In the genomic region with DNA sequence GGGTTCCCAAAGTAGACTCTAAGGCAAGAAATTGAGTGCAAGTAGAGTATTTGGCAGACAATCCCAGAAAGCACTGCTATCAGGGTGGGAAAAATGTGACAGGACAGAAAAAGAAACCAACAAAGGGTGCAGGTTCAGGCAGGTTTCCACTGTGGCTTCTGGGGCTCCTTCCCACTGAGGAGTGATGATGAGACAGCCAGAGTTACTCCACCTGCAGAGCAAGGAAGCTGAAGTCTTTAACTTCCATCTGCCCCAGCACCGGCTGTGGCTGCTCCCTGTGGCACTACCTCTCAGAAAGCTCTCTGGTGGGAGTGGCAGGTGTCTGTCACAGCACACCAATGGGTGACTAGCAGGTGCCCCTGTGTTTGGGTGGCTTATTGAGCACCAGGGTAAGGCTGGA, we compare ENCODE assay signal across 29 cellular contexts.
"Had no signal": no experiment of that assay in that cellular context is flagged by ENCODE, and none has a peak within 500 bp of the region (broad histone marks: within the 10 kb centered on the region; RNA-seq: fewer than 3 reads in every experiment).

No MANE protein-coding gene starts in this region.

- H3K79me2 ChIP-seq: hepatocyte, parathyroid adenoma had no signal

- DNase-seq: cortex of kidney; effector memory CD8-positive, alpha-beta T cell; foreskin fibroblast; heart left ventricle; islet precursor cell; mesenchymal stem cell; midbrain; naive thymus-derived CD4-positive, alpha-beta T cell; stimulated activated CD4-positive, alpha-beta T cell treated with anti-CD3 and anti-CD28 coated beads, Interleukin-12 subunit alpha, Interleukin-12 subunit beta, amount 100 ng/mL, for 4 hours; stimulated activated CD4-positive, alpha-beta T cell treated with anti-CD3 and anti-CD28 coated beads, Interleukin-1b, Interleukin-23, amount 100 ng/mL, for 48 hours; stimulated activated CD4-positive, alpha-beta T cell treated with anti-CD3 and anti-CD28 coated beads, Interleukin-4, amount 100 ng/mL, for 1 hour; stimulated activated CD8-positive, alpha-beta memory T cell treated with anti-CD3 and anti-CD28 coated beads, Interleukin-4, amount 100 ng/mL, for 48 hours; stimulated activated naive CD4-positive, alpha-beta T cell; stimulated activated naive CD8-positive, alpha-beta T cell treated with anti-CD3 and anti-CD28 coated beads, Interleukin-15, amount 100 ng/mL, for 72 hours; trophoblast cell had no signal

- H3K27ac Mint-ChIP-seq: nephron, neural progenitor cell, progenitor cell of endocrine pancreas had no signal

- H3K4me3 ChIP-seq: gastroesophageal sphincter, heart left ventricle, hepatocyte, lung, neural progenitor cell, right atrium auricular region, smooth muscle cell, suprapubic skin, vagina had no signal

- H3K4me2 ChIP-seq: hepatocyte, neural progenitor cell, smooth muscle cell had no signal

- FAIRE-seq: endometrium had no signal

- ATAC-seq: effector memory CD8-positive, alpha-beta T cell; gastroesophageal sphincter; heart left ventricle; left lobe of liver; naive thymus-derived CD4-positive, alpha-beta T cell; sciatic nerve; stimulated activated naive CD8-positive, alpha-beta T cell treated with anti-CD3 and anti-CD28 coated beads, Interleukin-15, amount 100 ng/mL, for 72 hours had no signal

- H3K27ac ChIP-seq: gastroesophageal sphincter, heart left ventricle, hepatocyte, neural progenitor cell, parathyroid adenoma, right atrium auricular region, suprapubic skin, vagina had no signal

- H3K9me3 Mint-ChIP-seq: effector memory CD8-positive, alpha-beta T cell; neural progenitor cell; stimulated activated naive CD8-positive, alpha-beta T cell treated with anti-CD3 and anti-CD28 coated beads, Interleukin-15, amount 100 ng/mL, for 72 hours had no signal

- H3K36me3 Mint-ChIP-seq: neural progenitor cell had no signal

- H2AFZ ChIP-seq: hepatocyte, neural progenitor cell, parathyroid adenoma had no signal

- H3K4me1 ChIP-seq: neural progenitor cell, parathyroid adenoma, right atrium auricular region, suprapubic skin, vagina had no signal

- H3K36me3 ChIP-seq: gastroesophageal sphincter, heart left ventricle, neural progenitor cell, right atrium auricular region, suprapubic skin, vagina had no signal

- H3K9me3 ChIP-seq: gastroesophageal sphincter, heart left ventricle, right atrium auricular region, suprapubic skin, vagina had no signal

- H3K27me3 ChIP-seq: gastroesophageal sphincter, heart left ventricle, hepatocyte, neural progenitor cell, right atrium auricular region, suprapubic skin, vagina had no signal

- H3K27me3 Mint-ChIP-seq: effector memory CD8-positive, alpha-beta T cell; stimulated activated naive CD8-positive, alpha-beta T cell treated with anti-CD3 and anti-CD28 coated beads, Interleukin-15, amount 100 ng/mL, for 72 hours had no signal

- H3K4me3 Mint-ChIP-seq: effector memory CD8-positive, alpha-beta T cell; nephron; neural progenitor cell; stimulated activated naive CD8-positive, alpha-beta T cell treated with anti-CD3 and anti-CD28 coated beads, Interleukin-15, amount 100 ng/mL, for 72 hours had no signal

- H3K9ac ChIP-seq: neural progenitor cell, parathyroid adenoma had no signal
